In genomic region chr20:46666818-46667515, GRCh38 we compare ENCODE assay signal across 1 cellular context.
TF ChIP-seq lines count a peak whose summit lies in the region.

No MANE protein-coding gene starts in this region.

TF ChIP-seq in HepG2, 621 proteins besides CTCF, POLR2A, EP300 and RAD21 (continued from another document and continues in another):
- TF ChIP-seq MNT (IDR thresholded peaks at IDR 0.05) (peak; percentile 70), GATAD2A (CRISPR knock-in tag; IDR thresholded peaks at IDR 0.05) (peak; percentile 100), ZHX2 (IDR thresholded peaks at IDR 0.05; ENCODE audit: low read depth) (peak; percentile 83), ZHX2 (CRISPR knock-in tag; IDR thresholded peaks at IDR 0.05; ENCODE audit: borderline replicate concordance) (peak; percentile 97; the same call in 1 of the 2 replicates), TCF7L2 (IDR thresholded peaks at IDR 0.05; ENCODE audit: low read depth, low read length) (peak; percentile 100), ZSCAN5A (CRISPR knock-in tag; IDR thresholded peaks at IDR 0.05; ENCODE audit: borderline replicate concordance) (peak; percentile 98), NFRKB (IDR thresholded peaks at IDR 0.05) (no peak), NCOR1 (IDR thresholded peaks at IDR 0.05; ENCODE audit: borderline replicate concordance, low read length) (peak; percentile 100), TEF (CRISPR knock-in tag; IDR thresholded peaks at IDR 0.05) (peak; percentile 77; the same call in 1 of the 2 replicates), RERE (CRISPR knock-in tag; IDR thresholded peaks at IDR 0.05; ENCODE audit: low read depth) (peak; percentile 99), MED1 (CRISPR knock-in tag; IDR thresholded peaks at IDR 0.05) (peak; percentile 100), HMGXB4 (CRISPR knock-in tag; IDR thresholded peaks at IDR 0.05; ENCODE audit: borderline replicate concordance in 1 of 2, low read depth in 1 of 2) (peak; percentile 73 to 80; a peak in 3 of 4 replicates), HNF4A (CRISPR knock-in tag; IDR thresholded peaks at IDR 0.05) (peak; percentile 100), ZNF687 (CRISPR knock-in tag; IDR thresholded peaks at IDR 0.05) (peak; percentile 47; the same call in 1 of the 2 replicates), BCL3 (CRISPR knock-in tag; IDR thresholded peaks at IDR 0.05) (peak; percentile 82; the same call in 1 of the 2 replicates), SOX13 (IDR thresholded peaks at IDR 0.05) (peak; percentile 100), SOX13 (CRISPR knock-in tag; conservative IDR thresholded peaks at IDR 0.05 in 1 of 2, IDR thresholded peaks at IDR 0.05 in 1 of 2) (peak; percentile 20 to 100; a peak in 2 of 4 replicates), RAD51 (IDR thresholded peaks at IDR 0.05; ENCODE audit: borderline replicate concordance) (no peak), ZNF34 (CRISPR knock-in tag; IDR thresholded peaks at IDR 0.05; ENCODE audit: borderline replicate concordance) (peak; percentile 93; the same call in 1 of the 2 replicates), ZBTB2 (CRISPR knock-in tag; IDR thresholded peaks at IDR 0.05; ENCODE audit: low read depth) (peak; percentile 57; the same call in 1 of the 2 replicates), ZSCAN25 (CRISPR knock-in tag; IDR thresholded peaks at IDR 0.05) (peak; percentile 87), ZMAT5 (CRISPR knock-in tag; IDR thresholded peaks at IDR 0.05; ENCODE audit: borderline replicate concordance, low read depth) (0 out of 2 replicates have a peak, but pooled peaks have one; percentile 58), ISL2 (CRISPR knock-in tag; IDR thresholded peaks at IDR 0.05) (peak; percentile 100), ZNF468 (CRISPR knock-in tag; IDR thresholded peaks at IDR 0.05) (no peak), KLF12 (CRISPR knock-in tag; IDR thresholded peaks at IDR 0.05; ENCODE audit: borderline replicate concordance) (peak; percentile 100), ZMYM4 (CRISPR knock-in tag; IDR thresholded peaks at IDR 0.05) (peak; percentile 99), PRMT3 (CRISPR knock-in tag; IDR thresholded peaks at IDR 0.05; ENCODE audit: borderline replicate concordance, low read depth) (0 out of 2 replicates have a peak, but pooled peaks have one; percentile 17), ZNF33B (CRISPR knock-in tag; IDR thresholded peaks at IDR 0.05) (peak; percentile 98)
